Comparison of ENCODE assay signal across 8 cellular contexts in genomic region chr11:73157141-73158010, GRCh38. TPM values are rescaled to one million over a fixed set of nuclear protein-coding genes. Genes with fewer than 3 reads are reported as not detected.
DNase-seq lines count a peak whose midpoint lies in the region; ATAC-seq and TF ChIP-seq lines count a peak whose summit lies in the region.

No MANE protein-coding gene starts in this region.

- no peak for DNase-seq in CD4-positive, CD25-positive, alpha-beta regulatory T cell
- DNase-seq in NB4 (ENCODE audit: low read depth), result peak; percentile 94
- no peak for DNase-seq in NK-92 treated with Interleukin-12 subunit alpha and Interleukin-12 subunit beta, amount 100 ng/mL, for 24 hours (lab: John Stamatoyannopoulos, UW)
- no peak for DNase-seq in NCI-H2227 treated with DMSO at 0.1 percent for 48 hours (lab: John Stamatoyannopoulos, UW)

- no peak overlapping the region for H3K27ac ChIP-seq in CD4-positive, CD25-positive, alpha-beta regulatory T cell (ENCODE audit: insufficient read depth, low read length, poor library complexity, severe bottlenecking)
- H3K27ac ChIP-seq in gastroesophageal sphincter (peak overlapping the region in 3 of 4 donors; percentile 59 to 86 (median 86)), skin epidermis (peak overlapping the region in 14 of 21 experiments; percentile 15 to 69 (median 38))

- no peak for TF ChIP-seq EP300 in gastroesophageal sphincter (IDR thresholded peaks at IDR 0.05)

- no peaks in the 10 kb centered on the region for H3K36me3 ChIP-seq in CD4-positive, CD25-positive, alpha-beta regulatory T cell (ENCODE audit: control insufficient read depth, insufficient read depth, low read length)
- no peaks in the 10 kb centered on the region for H3K36me3 ChIP-seq in gastroesophageal sphincter

- H3K27me3 Mint-ChIP-seq in CD4-positive, CD25-positive, alpha-beta regulatory T cell, result no peaks in the 10 kb centered on the region

- H3K4me1 Mint-ChIP-seq in CD4-positive, CD25-positive, alpha-beta regulatory T cell, result peaks cover 16 to 57% (median 28%) of the 10 kb centered on the region in 4 donors

- ATAC-seq in CD4-positive, CD25-positive, alpha-beta regulatory T cell (ENCODE audit: low read depth in 2 of 2), result no peak
- ATAC-seq in GM21360 (IDR thresholded peaks at IDR 0.05; ENCODE audit: unreplicated experiment), result peak; percentile 27
- ATAC-seq in gastroesophageal sphincter, result peak; percentile 72
- no peak for ATAC-seq in GM21528 (IDR thresholded peaks at IDR 0.05; ENCODE audit: low FRiP score, unreplicated experiment)

- peaks cover 40% of the 10 kb centered on the region for H3K4me1 ChIP-seq in CD4-positive, CD25-positive, alpha-beta regulatory T cell (ENCODE audit: control insufficient read depth, insufficient read depth, low read length, poor library complexity, severe bottlenecking)
- peaks cover 0 to 31% (median 18%) of the 10 kb centered on the region in 3 donors for H3K4me1 ChIP-seq in gastroesophageal sphincter

- no peak overlapping the region for H3K4me3 Mint-ChIP-seq in CD4-positive, CD25-positive, alpha-beta regulatory T cell

- peaks cover 0 to 2% (median 0%) of the 10 kb centered on the region in 7 donors for H3K9me3 Mint-ChIP-seq in CD4-positive, CD25-positive, alpha-beta regulatory T cell

- TF ChIP-seq POLR2A in NB4 (IDR thresholded peaks at IDR 0.05; ENCODE audit: extremely low read depth, insufficient read length), result no peak
- TF ChIP-seq POLR2A in gastroesophageal sphincter (IDR thresholded peaks at IDR 0.05), result no peak

- H3K9me3 ChIP-seq in CD4-positive, CD25-positive, alpha-beta regulatory T cell (ENCODE audit: control insufficient read depth in 2 of 2, low read length in 2 of 2), result no peaks in the 10 kb centered on the region
- no peaks in the 10 kb centered on the region for H3K9me3 ChIP-seq in gastroesophageal sphincter

- no peak overlapping the region for H3K4me3 ChIP-seq in CD4-positive, CD25-positive, alpha-beta regulatory T cell (ENCODE audit: low read depth, low read length)
- peak overlapping the region; percentile 45 for H3K4me3 ChIP-seq in NB4 (ENCODE audit: low read depth, low read length)
- no peak overlapping the region for H3K4me3 ChIP-seq in gastroesophageal sphincter
- no peak overlapping the region for H3K4me3 ChIP-seq in skin epidermis

- no peaks in the 10 kb centered on the region for H3K27me3 ChIP-seq in CD4-positive, CD25-positive, alpha-beta regulatory T cell (ENCODE audit: control insufficient read depth, insufficient read depth, low read length)
- no peaks in the 10 kb centered on the region for H3K27me3 ChIP-seq in gastroesophageal sphincter

- H3K36me3 Mint-ChIP-seq in CD4-positive, CD25-positive, alpha-beta regulatory T cell, result no peaks in the 10 kb centered on the region

- 13 to 40% methylated on average over 2 to 3 of the region's 9 CpGs for WGBS in gastroesophageal sphincter (ENCODE audit: low coverage in 1 of 2), 2 donors

- TF ChIP-seq CTCF in NB4 (IDR thresholded peaks at IDR 0.05; ENCODE audit: low read depth, low read length) (no peak), gastroesophageal sphincter (IDR thresholded peaks at IDR 0.05) (no peak)

- H3K27ac Mint-ChIP-seq in CD4-positive, CD25-positive, alpha-beta regulatory T cell, result peak overlapping the region in 2 of 3 donors; percentile 84 to 89

RNA-seq across cellular contexts. Expression of gene FCHSD2, which starts 15.3 kb away (rescaled TPM):
- total RNA-seq in CD4-positive, CD25-positive, alpha-beta regulatory T cell, result 56.6 TPM
- polyA plus RNA-seq in CD4-positive, CD25-positive, alpha-beta regulatory T cell, result 10 to 100 TPM; 13.5 to 22.8 (median 19.5) TPM
- total RNA-seq in gastroesophageal sphincter, result 10 to 100 TPM; 17.0 to 40.0 (median 27.0) TPM

Comparison
In these comparisons a context has a peak if more than half of its experiments do, and no peak if none do; other contexts are left out.
1. ATAC-seq: peak in GM21360 (single experiment) and gastroesophageal sphincter (single experiment); none in CD4-positive, CD25-positive, alpha-beta regulatory T cell (0 of 2) and GM21528 (single experiment).